ENCODE assay signal across 13 cellular contexts in genomic region chr7:27178366-27178765, GRCh38. TPM values are rescaled to one million over a fixed set of nuclear protein-coding genes. Genes with fewer than 3 reads are reported as not detected.
DNase-seq lines count a peak whose midpoint lies in the region; ATAC-seq and TF ChIP-seq lines count a peak whose summit lies in the region.
"Had no signal": no experiment of that assay in that cellular context is flagged by ENCODE, and none has a peak within 500 bp of the region (broad histone marks: within the 10 kb centered on the region; RNA-seq: fewer than 3 reads in every experiment).

No MANE protein-coding gene starts in this region.

- TF ChIP-seq CTCF in AG04449 (IDR thresholded peaks at IDR 0.05; ENCODE audit: insufficient read depth, low read length, missing control alignments): no peak
- TF ChIP-seq CTCF in HFFc6 (IDR thresholded peaks at IDR 0.05): no peak
- no peak for TF ChIP-seq CTCF in prostate gland (IDR thresholded peaks at IDR 0.05)
- no peak for TF ChIP-seq CTCF in GM10248 (IDR thresholded peaks at IDR 0.05; ENCODE audit: control extremely low read depth, extremely low read depth, low read depth, missing control alignments)

- 30% methylated on average over 6 of the region's 6 CpGs for WGBS in prostate gland

- H3K27me3 Mint-ChIP-seq in HFFc6 (ENCODE audit: insufficient read depth): peaks cover 15% of the 10 kb centered on the region

- no peak for ATAC-seq in Right ventricle myocardium inferior
- ATAC-seq: activated T-helper 17 cell treated with anti-CD3 and anti-CD28 coated beads, Interleukin-2, amount 50 U/mL, for 72 hours had no signal

- no peaks in the 10 kb centered on the region for H3K4me1 ChIP-seq in prostate gland (replicated peaks)

- DNase-seq in AG04449 (ENCODE audit: low read depth, low spot score): no peak
- no peak for DNase-seq in HFFc6
- no peak for DNase-seq in epithelial cell of prostate (ENCODE audit: low read depth, low spot score)
- DNase-seq in prostate gland (ENCODE audit: low spot score): no peak
- DNase-seq in AG08395 (ENCODE audit: low spot score): no peak
- DNase-seq in Right ventricle myocardium inferior (ENCODE audit: missing footprints): no peak
- no peak for DNase-seq in germinal center (ENCODE audit: low spot score)
- DNase-seq in GM10248 (ENCODE audit: extremely low spot score): no peak
- DNase-seq: activated CD4-positive, alpha-beta T cell treated with anti-CD3 and anti-CD28 coated beads, Interleukin-2, amount 50 U/mL, for 48 hours; brain microvascular endothelial cell; NCI-H2107 had no signal

- H3K27ac ChIP-seq in epithelial cell of prostate: peak overlapping the region; percentile 93
- peak overlapping the region; percentile 96 for H3K27ac ChIP-seq in prostate gland
- H3K27ac ChIP-seq: brain microvascular endothelial cell had no signal

- peak overlapping the region; percentile 93 for H3K4me3 Mint-ChIP-seq in HFFc6
- H3K4me3 Mint-ChIP-seq: activated T-helper 17 cell treated with anti-CD3 and anti-CD28 coated beads, Interleukin-2, amount 50 U/mL, for 72 hours; stimulated activated naive CD8-positive, alpha-beta T cell treated with anti-CD3 and anti-CD28 coated beads, Interleukin-15, Interleukin-2, amounts not matched to agents 100 ng/mL and 50 ng/mL, for 24 hours had no signal

- POLR2A ChIA-PET in AG04449 (lab: Yijun Ruan, JAX): interaction anchor here (0.7 to 4.8 kb wide), 5 partner anchors 9 to 1321 kb away, joined by 5 to 53 read pairs (median 10); partner anchors contain the start of gene HOXA9
- POLR2A ChIA-PET in GM10248 (lab: Yijun Ruan, JAX): no interaction called here

- peaks cover 47% of the 10 kb centered on the region for H3K36me3 Mint-ChIP-seq in HFFc6 (ENCODE audit: low read depth)

- intact Hi-C loops in prostate gland (cut with DNase I) (no loop called here), Right ventricle myocardium inferior (cut with DNase I) (no loop called here)

- peaks cover 63% of the 10 kb centered on the region for H3K4me1 Mint-ChIP-seq in HFFc6 (ENCODE audit: low read depth)

- no peaks in the 10 kb centered on the region for H3K9me3 ChIP-seq in prostate gland

- peak overlapping the region; percentile 97 for H3K27ac Mint-ChIP-seq in HFFc6
- H3K27ac Mint-ChIP-seq: activated T-helper 17 cell treated with anti-CD3 and anti-CD28 coated beads, Interleukin-2, amount 50 U/mL, for 72 hours; stimulated activated naive CD8-positive, alpha-beta T cell treated with anti-CD3 and anti-CD28 coated beads, Interleukin-15, Interleukin-2, amounts not matched to agents 100 ng/mL and 50 ng/mL, for 24 hours had no signal

- H3K9me3 Mint-ChIP-seq in HFFc6: no peaks in the 10 kb centered on the region
- H3K9me3 Mint-ChIP-seq: activated T-helper 17 cell treated with anti-CD3 and anti-CD28 coated beads, Interleukin-2, amount 50 U/mL, for 72 hours; stimulated activated naive CD8-positive, alpha-beta T cell treated with anti-CD3 and anti-CD28 coated beads, Interleukin-15, Interleukin-2, amounts not matched to agents 100 ng/mL and 50 ng/mL, for 24 hours had no signal

- H3K4me3 ChIP-seq in AG04449 (ENCODE audit: low read depth, low read length): peak overlapping the region; percentile 75
- H3K4me3 ChIP-seq in prostate gland: peak overlapping the region; percentile 61 to 80

- no peak for TF ChIP-seq POLR2A in prostate gland (IDR thresholded peaks at IDR 0.05)

- CTCF ChIA-PET in AG04449 (lab: Yijun Ruan, JAX) (interaction anchor here (1.1 to 9.5 kb wide), 11 partner anchors 9 to 1286 kb away, joined by 3 to 117 read pairs (median 5); partner anchors contain the start of genes HOXA7 and HOXA9), GM10248 (lab: Yijun Ruan, JAX) (interaction anchor here (0.7 to 3.4 kb wide), 4 partner anchors 17 to 1923 kb away, joined by 3 to 15 read pairs (median 8); no protein-coding TSS in a partner anchor)

- H3K27me3 ChIP-seq in prostate gland (replicated peaks; ENCODE audit: insufficient read depth): no peaks in the 10 kb centered on the region

- H3K36me3 ChIP-seq in prostate gland: no peaks in the 10 kb centered on the region
- H3K36me3 ChIP-seq: brain microvascular endothelial cell had no signal

RNA-seq across cellular contexts. Expression of gene HOXA10, which starts 4.2 kb away (rescaled TPM):
- total RNA-seq in HFFc6 (2021; fragmentation: NEBNext Ultra II Directional; extraction: Animal tissue kit (Norgen Biotek cat#: 25700)): 10 to 100 TPM; 38.9 to 43.5 (median 41.1) TPM
- total RNA-seq in prostate gland: 10 to 100 TPM; 25.8 to 65.6 TPM
- not detected for total RNA-seq in Right ventricle myocardium inferior
- total RNA-seq: activated T-helper 17 cell treated with anti-CD3 and anti-CD28 coated beads, Interleukin-2, amount 50 U/mL, for 72 hours had no signal

RNA-seq across cellular contexts. Expression of gene HOXA11, which starts 6.7 kb away (rescaled TPM):
- 10 to 100 TPM; 33.1 to 42.1 (median 39.1) TPM for total RNA-seq in HFFc6 (2021; fragmentation: NEBNext Ultra II Directional; extraction: Animal tissue kit (Norgen Biotek cat#: 25700))
- 1 to 10 TPM; 8.5 to 9.8 TPM for total RNA-seq in prostate gland
- not detected for total RNA-seq in Right ventricle myocardium inferior
- total RNA-seq: activated T-helper 17 cell treated with anti-CD3 and anti-CD28 coated beads, Interleukin-2, amount 50 U/mL, for 72 hours had no signal

RNA-seq across cellular contexts. Expression of gene HOXA9, which starts 13.0 kb away (rescaled TPM):
- total RNA-seq in HFFc6 (2021; fragmentation: NEBNext Ultra II Directional; extraction: Animal tissue kit (Norgen Biotek cat#: 25700)): 10 to 100 TPM; 25.2 to 37.0 (median 26.7) TPM
- 10 to 100 TPM; 14.7 to 57.0 TPM for total RNA-seq in prostate gland
- total RNA-seq in Right ventricle myocardium inferior: not detected
- total RNA-seq: activated T-helper 17 cell treated with anti-CD3 and anti-CD28 coated beads, Interleukin-2, amount 50 U/mL, for 72 hours had no signal

RNA-seq across cellular contexts. Expression of gene HOXA13, which starts 21.5 kb away (rescaled TPM):
- total RNA-seq in HFFc6 (2021; fragmentation: NEBNext Ultra II Directional; extraction: Animal tissue kit (Norgen Biotek cat#: 25700)): 10 to 100 TPM; 11.1 to 16.0 (median 13.1) TPM
- total RNA-seq in prostate gland: 10 to 100 TPM; 19.1 to 50.4 TPM
- not detected for total RNA-seq in Right ventricle myocardium inferior
- total RNA-seq: activated T-helper 17 cell treated with anti-CD3 and anti-CD28 coated beads, Interleukin-2, amount 50 U/mL, for 72 hours had no signal

RNA-seq across cellular contexts. Expression of gene HOXA7, which starts 21.9 kb away (rescaled TPM):
- total RNA-seq in HFFc6 (2021; fragmentation: NEBNext Ultra II Directional; extraction: Animal tissue kit (Norgen Biotek cat#: 25700)): 1 to 10 TPM; 6.2 to 8.2 (median 6.8) TPM
- total RNA-seq in prostate gland: 1 to 10 TPM; 2.2 to 4.6 TPM
- not detected for total RNA-seq in Right ventricle myocardium inferior
- total RNA-seq: activated T-helper 17 cell treated with anti-CD3 and anti-CD28 coated beads, Interleukin-2, amount 50 U/mL, for 72 hours had no signal

Comparison
In these comparisons a context has a peak if more than half of its experiments do, and no peak if none do; other contexts are left out.
1. RNA of gene HOXA10, which starts 4.2 kb away (total RNA-seq): 25.8 to 65.6 TPM in prostate gland and 38.9 to 43.5 TPM in HFFc6; not detected in Right ventricle myocardium inferior (single experiment); every median in the first group is over 10 times any median in the second.
2. RNA of gene HOXA9, which starts 13.0 kb away (total RNA-seq): 14.7 to 57.0 TPM in prostate gland and 25.2 to 37.0 TPM in HFFc6; not detected in Right ventricle myocardium inferior (single experiment); every median in the first group is over 10 times any median in the second.